Comparison of ENCODE assay signal across 9 cellular contexts in the genomic region with DNA sequence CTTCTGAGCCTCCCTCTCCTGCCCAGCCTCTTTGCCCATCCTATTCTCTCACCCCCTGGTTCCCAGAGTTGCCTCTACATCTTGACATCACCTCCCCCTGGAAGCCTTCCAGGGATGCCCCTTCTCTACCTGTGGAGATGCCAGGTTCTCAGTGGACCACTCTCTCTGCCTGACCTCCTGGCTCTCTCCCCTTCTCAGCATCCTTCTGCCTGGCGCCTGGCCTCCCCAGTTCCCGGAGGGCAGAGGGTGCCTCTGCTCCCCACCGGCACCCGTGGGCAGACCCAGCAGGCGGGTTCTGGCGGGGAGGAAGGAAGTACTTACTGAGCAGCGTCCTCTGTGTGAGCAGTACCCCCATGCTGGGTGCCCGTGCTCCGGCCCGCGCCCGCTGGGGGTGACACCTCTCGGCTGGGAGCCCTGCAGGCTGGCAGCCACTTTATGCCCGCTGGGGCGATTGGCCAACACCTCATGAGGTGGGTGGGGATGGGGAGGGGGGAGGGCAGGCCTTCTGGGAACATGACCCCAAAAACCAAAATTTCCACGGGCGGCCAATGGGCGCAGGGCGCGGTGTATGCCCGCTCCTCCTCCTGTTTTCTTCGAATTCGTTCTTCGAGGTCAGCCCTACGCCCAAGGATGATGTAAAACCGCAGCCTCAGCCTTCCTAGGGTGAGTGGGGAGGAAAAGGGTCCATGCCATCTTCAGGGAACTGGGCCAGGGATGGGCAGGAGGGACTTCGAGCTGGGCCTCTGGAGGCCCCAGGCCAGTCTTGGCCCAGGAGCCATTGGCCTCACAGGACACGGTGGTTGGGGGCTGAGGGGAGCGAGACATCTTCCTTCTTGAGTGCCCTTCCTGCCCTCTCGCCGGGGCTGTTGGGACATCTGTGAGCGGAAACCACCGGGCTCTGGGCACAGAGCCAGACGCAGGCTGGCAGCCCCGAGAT. TPM values are rescaled to one million over a fixed set of nuclear protein-coding genes. Genes with fewer than 3 reads are reported as not detected.
A peak's percentile ranks its signal among the peaks of the same experiment; 100 is the strongest.
DNase-seq lines count a peak whose midpoint lies in the region; ATAC-seq, FAIRE-seq and TF ChIP-seq lines count a peak whose summit lies in the region.
"Had no signal": no experiment of that assay in that cellular context is flagged by ENCODE, and none has a peak within 500 bp of the region (broad histone marks: within the 10 kb centered on the region; RNA-seq: fewer than 3 reads in every experiment).

A gene (minus strand): TSS at position 407 of the 937 bp plus-strand sequence. CDS start 52 bp downstream, at position 355.

- POLR2A ChIA-PET in naive thymus-derived CD4-positive, alpha-beta T cell (lab: Charles Lee), result interaction anchor here (1.0 to 3.0 kb wide), 4 partner anchors 9 to 22 kb away, joined by 3 to 18 read pairs (median 7); a partner anchor contains a TSS

- H3K4me3 Mint-ChIP-seq in activated naive CD8-positive, alpha-beta T cell, result peak within 1 kb of the TSS; percentile 95
- H3K4me3 Mint-ChIP-seq in naive thymus-derived CD4-positive, alpha-beta T cell, result peak within 1 kb of the TSS; percentile 88 to 98 (median 96)

- no peaks in the 10 kb centered on the region for H3K9me3 ChIP-seq in naive thymus-derived CD4-positive, alpha-beta T cell (ENCODE audit: control insufficient read depth in 2 of 3, low read length in 3 of 3)
- H3K9me3 ChIP-seq in upper lobe of right lung, result no peaks in the 10 kb centered on the region

- ATAC-seq in GM18498 (IDR thresholded peaks at IDR 0.05; ENCODE audit: unreplicated experiment), result peak; percentile 11
- peak; percentile 37 for ATAC-seq in naive thymus-derived CD4-positive, alpha-beta T cell
- peak; percentile 56 for ATAC-seq in upper lobe of right lung

- H3K4me3 ChIP-seq in naive thymus-derived CD4-positive, alpha-beta T cell (ENCODE audit: low read length), result peak within 1 kb of the TSS; percentile 99
- H3K4me3 ChIP-seq in upper lobe of right lung, result peak within 1 kb of the TSS; percentile 49

- TF ChIP-seq CTCF in upper lobe of right lung (IDR thresholded peaks at IDR 0.05), result no peak

- H3K9me3 Mint-ChIP-seq in activated naive CD8-positive, alpha-beta T cell (ENCODE audit: low read depth), result no peaks in the 10 kb centered on the region
- H3K9me3 Mint-ChIP-seq in naive thymus-derived CD4-positive, alpha-beta T cell, result no peaks in the 10 kb centered on the region

- no peaks in the 10 kb centered on the region for H3K27me3 Mint-ChIP-seq in activated naive CD8-positive, alpha-beta T cell
- H3K27me3 Mint-ChIP-seq in naive thymus-derived CD4-positive, alpha-beta T cell, result no peaks in the 10 kb centered on the region

- H3K36me3 ChIP-seq in naive thymus-derived CD4-positive, alpha-beta T cell (ENCODE audit: control insufficient read depth in 2 of 3, insufficient read depth in 3 of 3, low read length in 3 of 3), result peaks cover 0 to 8% (median 0%) of the 10 kb centered on the region in 3 experiments
- no peaks in the 10 kb centered on the region for H3K36me3 ChIP-seq in upper lobe of right lung

- peak within 1 kb of the TSS; percentile 94 for H3K27ac ChIP-seq in naive thymus-derived CD4-positive, alpha-beta T cell (ENCODE audit: low read depth, low read length)
- H3K27ac ChIP-seq in upper lobe of right lung, result peak within 1 kb of the TSS; percentile 72

- intact Hi-C loops in naive thymus-derived CD4-positive, alpha-beta T cell (cut with micrococcal nuclease), result loop anchor here (1.0 to 5.0 kb wide), 11 partner anchors 20 to 664 kb away; a partner anchor contains a TSS
- intact Hi-C loops in upper lobe of right lung (cut with DNase I), result no loop called here

- DNase-seq in SKM-1 (lab: John Stamatoyannopoulos, UW; ENCODE audit: unreplicated experiment), result peak; percentile 71
- DNase-seq in naive thymus-derived CD4-positive, alpha-beta T cell, result peak; percentile 42 to 72 (median 57)
- DNase-seq in upper lobe of right lung, result peak; percentile 88
- DNase-seq in frontal cortex (ENCODE audit: low spot score in 2 of 2), result no peak
- DNase-seq in GM19238 (ENCODE audit: insufficient read length, low spot score), result no peak
- DNase-seq in NCI-H226, result no peak

- H3K27ac Mint-ChIP-seq in activated naive CD8-positive, alpha-beta T cell, result peak within 1 kb of the TSS; percentile 100
- peak within 1 kb of the TSS; percentile 93 to 100 (median 99) for H3K27ac Mint-ChIP-seq in naive thymus-derived CD4-positive, alpha-beta T cell

- FAIRE-seq in frontal cortex (lab: Jason Lieb, UNC), result no peak
- FAIRE-seq: endothelial cell of umbilical vein had no signal

- CTCF ChIA-PET in naive thymus-derived CD4-positive, alpha-beta T cell (lab: Charles Lee), result interaction anchor here (1.0 to 5.5 kb wide), 3 partner anchors 20 to 157 kb away, joined by 5 to 85 read pairs (median 5); a partner anchor contains a TSS

- H3K36me3 Mint-ChIP-seq in activated naive CD8-positive, alpha-beta T cell, result no peaks in the 10 kb centered on the region
- peaks cover 0 to 64% (median 0%) of the 10 kb centered on the region in 5 donors for H3K36me3 Mint-ChIP-seq in naive thymus-derived CD4-positive, alpha-beta T cell

- H3K4me1 Mint-ChIP-seq in activated naive CD8-positive, alpha-beta T cell (ENCODE audit: low read depth), result peaks cover 33% of the 10 kb centered on the region
- peaks cover 22 to 65% (median 49%) of the 10 kb centered on the region in 7 donors for H3K4me1 Mint-ChIP-seq in naive thymus-derived CD4-positive, alpha-beta T cell

- H3K27me3 ChIP-seq in naive thymus-derived CD4-positive, alpha-beta T cell (ENCODE audit: control insufficient read depth in 2 of 2, insufficient read depth in 2 of 2, low read length in 2 of 2), result no peaks in the 10 kb centered on the region
- H3K27me3 ChIP-seq in upper lobe of right lung, result no peaks in the 10 kb centered on the region

- peaks cover 28 to 38% of the 10 kb centered on the region in 2 donors for H3K4me1 ChIP-seq in naive thymus-derived CD4-positive, alpha-beta T cell (ENCODE audit: control insufficient read depth in 2 of 2, insufficient read depth in 2 of 2, low read length in 2 of 2)
- peaks cover 3% of the 10 kb centered on the region for H3K4me1 ChIP-seq in upper lobe of right lung

RNA-seq across cellular contexts. Expression of the gene that starts here (rescaled TPM):
- total RNA-seq in naive thymus-derived CD4-positive, alpha-beta T cell, result 100 to 1,000 TPM in 1 of 5 experiments, 10 to 100 TPM in 2, 1 to 10 TPM in 1, under 1 TPM in 1; 0.49 to 158 (median 46.0) TPM
- polyA plus RNA-seq in naive thymus-derived CD4-positive, alpha-beta T cell, result 1 to 10 TPM; 2.0 to 6.3 TPM
- total RNA-seq in upper lobe of right lung, result 1.6 TPM
- 0.41 TPM for total RNA-seq in frontal cortex
- total RNA-seq: endothelial cell of umbilical vein had no signal
- polyA plus RNA-seq: endothelial cell of umbilical vein had no signal

Comparison
In these comparisons a context has a peak if more than half of its experiments do, and no peak if none do; other contexts are left out.
1. DNase-seq: peak in SKM-1 (single experiment), naive thymus-derived CD4-positive, alpha-beta T cell (9 of 9) and upper lobe of right lung (single experiment); none in frontal cortex (0 of 2), GM19238 (single experiment) and NCI-H226 (single experiment).
2. Peak in every context shown above with its lines, with median percentiles within 50 percentile points of each other: ATAC-seq.